ENCODE assay signal across 31 cellular contexts in the genomic region with DNA sequence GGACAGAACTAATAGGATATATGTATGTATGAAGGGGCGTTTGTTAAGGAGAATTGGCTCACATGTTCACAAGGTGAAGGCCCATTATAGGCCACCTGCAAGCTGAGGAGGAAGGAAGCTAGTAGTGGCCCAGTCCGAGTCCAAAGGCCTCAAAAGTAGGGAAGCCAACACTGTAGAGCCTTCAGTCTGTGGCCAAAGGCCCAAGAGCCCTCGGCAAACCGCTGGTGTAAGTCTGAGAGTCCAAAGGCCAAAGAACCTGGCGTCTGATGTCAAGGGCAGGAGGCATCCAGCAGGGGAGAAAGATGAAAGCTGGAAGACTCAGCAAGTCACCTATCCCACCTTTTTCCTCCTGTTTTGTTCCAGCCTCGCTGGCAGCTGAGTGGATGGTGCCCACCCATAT.
"Had no signal": no experiment of that assay in that cellular context is flagged by ENCODE, and none has a peak within 500 bp of the region (broad histone marks: within the 10 kb centered on the region; RNA-seq: fewer than 3 reads in every experiment).

No MANE protein-coding gene starts in this region.

- FAIRE-seq: RCC 7860 had no signal

- H3K27ac Mint-ChIP-seq: activated CD4-positive, alpha-beta T cell treated with anti-CD3 and anti-CD28 coated beads for 36 hours; activated CD4-positive, alpha-beta T cell treated with anti-CD3 and anti-CD28 coated beads, Interleukin-2, amount 10 ng/mL, durations not matched to agents 7 days and 5 days; activated CD8-positive, alpha-beta T cell treated with anti-CD3 and anti-CD28 coated beads, Interleukin-2, amount 10 ng/mL, durations not matched to agents 7 days and 5 days; activated naive CD4-positive, alpha-beta T cell treated with anti-CD3 and anti-CD28 coated beads, Interleukin-2, amount 50 U/mL, for 24 hours; activated naive CD8-positive, alpha-beta T cell treated with anti-CD3 and anti-CD28 coated beads, Interleukin-2, amount 10 ng/mL, durations not matched to agents 7 days and 5 days; activated T-cell treated with anti-CD3 and anti-CD28 coated beads, Interleukin-2, amount 50 U/mL, for 24 hours; activated T-helper 2 cell treated with anti-CD3 and anti-CD28 coated beads, Interferon-gamma antibody, Interleukin-2, Interleukin-4, amounts not matched to agents 10 μg/mL and 5 μg/mL and 100 μg/mL, durations not matched to agents 14 hours and 24 hours and 36 hours; WTC11 had no signal

- H3K4me3 Mint-ChIP-seq: activated CD4-positive, alpha-beta T cell treated with anti-CD3 and anti-CD28 coated beads for 36 hours; activated CD4-positive, alpha-beta T cell treated with anti-CD3 and anti-CD28 coated beads, Interleukin-2, amount 10 ng/mL, durations not matched to agents 7 days and 5 days; activated CD8-positive, alpha-beta T cell treated with anti-CD3 and anti-CD28 coated beads, Interleukin-2, amount 10 ng/mL, durations not matched to agents 7 days and 5 days; activated naive CD4-positive, alpha-beta T cell treated with anti-CD3 and anti-CD28 coated beads, Interleukin-2, amount 50 U/mL, for 24 hours; activated naive CD8-positive, alpha-beta T cell treated with anti-CD3 and anti-CD28 coated beads, Interleukin-2, amount 10 ng/mL, durations not matched to agents 7 days and 5 days; activated T-cell treated with anti-CD3 and anti-CD28 coated beads, Interleukin-2, amount 50 U/mL, for 24 hours; central memory CD8-positive, alpha-beta T cell; WTC11 had no signal

- H3K27me3 ChIP-seq: ascending aorta, cardiac muscle cell, MG63 had no signal

- ATAC-seq: activated CD4-positive, alpha-beta T cell treated with anti-CD3 and anti-CD28 coated beads for 36 hours; activated CD4-positive, CD25-positive, alpha-beta regulatory T cell treated with anti-CD3 and anti-CD28 coated beads, Interleukin-2, amount 50 U/mL, for 24 hours; activated CD8-positive, alpha-beta T cell treated with anti-CD3 and anti-CD28 coated beads, Interleukin-2, amount 10 ng/mL, durations not matched to agents 7 days and 5 days; PC-3; WTC11 had no signal

- H3K4me1 Mint-ChIP-seq: activated CD4-positive, alpha-beta T cell treated with anti-CD3 and anti-CD28 coated beads, Interleukin-2, amount 10 ng/mL, durations not matched to agents 7 days and 5 days had no signal

- H3K9me3 Mint-ChIP-seq: activated naive CD4-positive, alpha-beta T cell treated with anti-CD3 and anti-CD28 coated beads, Interleukin-2, amount 50 U/mL, for 24 hours; central memory CD8-positive, alpha-beta T cell had no signal

- H3K27me3 Mint-ChIP-seq: activated CD4-positive, alpha-beta T cell treated with anti-CD3 and anti-CD28 coated beads for 36 hours; activated CD4-positive, alpha-beta T cell treated with anti-CD3 and anti-CD28 coated beads, Interleukin-2, amount 10 ng/mL, durations not matched to agents 7 days and 5 days; activated naive CD4-positive, alpha-beta T cell treated with anti-CD3 and anti-CD28 coated beads, Interleukin-2, amount 50 U/mL, for 24 hours; activated naive CD8-positive, alpha-beta T cell treated with anti-CD3 and anti-CD28 coated beads, Interleukin-2, amount 10 ng/mL, durations not matched to agents 7 days and 5 days; activated T-cell treated with anti-CD3 and anti-CD28 coated beads, Interleukin-2, amount 50 U/mL, for 24 hours; central memory CD8-positive, alpha-beta T cell had no signal

- H3K4me3 ChIP-seq: ascending aorta, cardiac muscle cell, MG63 had no signal

- H3K9me3 ChIP-seq: ascending aorta, MG63 had no signal

- DNase-seq: activated CD4-positive, alpha-beta T cell treated with anti-CD3 and anti-CD28 coated beads for 36 hours; activated CD4-positive, alpha-beta T cell treated with anti-CD3 and anti-CD28 coated beads, Interleukin-2, amount 10 ng/mL, durations not matched to agents 7 days and 5 days; activated CD4-positive, alpha-beta T cell treated with anti-CD3 and anti-CD28 coated beads, Interleukin-2, amount 50 U/mL, for 48 hours; activated CD8-positive, alpha-beta T cell treated with anti-CD3 and anti-CD28 coated beads, Interleukin-2, amount 10 ng/mL, durations not matched to agents 7 days and 5 days; activated gamma-delta T cell; activated naive CD4-positive, alpha-beta T cell treated with Interleukin-2 at 50 U/mL for 16 hours; activated naive CD8-positive, alpha-beta T cell treated with anti-CD3 and anti-CD28 coated beads, Interleukin-2, amount 10 ng/mL, durations not matched to agents 7 days and 5 days; activated T-cell treated with anti-CD3 and anti-CD28 coated beads, Interleukin-2, amount 50 U/mL, for 24 hours; amygdala; Kasumi-1; KG1; MG63; MV-4-11; NCI-H1092; NCI-H1436 treated with DMSO at 0.1 percent for 48 hours; NCI-H1694 treated with DMSO at 0.1 percent for 48 hours; NCI-H2029; NCI-H345; NCI-H524 treated with DMSO at 0.1 percent for 48 hours; PC-3; Right ventricle myocardium superior; SW 1271; T1000 had no signal

- H3K27ac ChIP-seq: ascending aorta, cardiac muscle cell had no signal
